10 cellular contexts compared by ENCODE assay signal in genomic region chr2:230872968-230873669, GRCh38. TPM values are rescaled to one million over a fixed set of nuclear protein-coding genes. Genes with fewer than 3 reads are reported as not detected.
A peak's percentile ranks its signal among the peaks of the same experiment; 100 is the strongest.
DNase-seq lines count a peak whose midpoint lies in the region; ATAC-seq and TF ChIP-seq lines count a peak whose summit lies in the region.
"Had no signal": no experiment of that assay in that cellular context is flagged by ENCODE, and none has a peak within 500 bp of the region (broad histone marks: within the 10 kb centered on the region; RNA-seq: fewer than 3 reads in every experiment).

No MANE protein-coding gene starts in this region.

- H3K4me3 ChIP-seq in stomach: no peak overlapping the region
- H3K4me3 ChIP-seq: upper lobe of left lung had no signal

- H3K27ac ChIP-seq in stomach: peak overlapping the region in 3 of 5 donors; percentile 18 to 73 (median 53)
- H3K27ac ChIP-seq: upper lobe of left lung had no signal

- H3K4me3 Mint-ChIP-seq in activated T-cell treated with anti-CD3 and anti-CD28 coated beads, Interleukin-2, amount 50 U/mL, for 4 hours: no peak overlapping the region

- no peaks in the 10 kb centered on the region for H3K27me3 Mint-ChIP-seq in activated T-cell treated with anti-CD3 and anti-CD28 coated beads, Interleukin-2, amount 50 U/mL, for 4 hours (ENCODE audit: low read depth)

- peaks cover 13 to 48% (median 37%) of the 10 kb centered on the region in 4 donors for H3K36me3 ChIP-seq in stomach

- TF ChIP-seq CTCF in stomach (IDR thresholded peaks at IDR 0.05): no peak

- intact Hi-C loops in stomach (cut with DNase I; ENCODE audit: low total_unique reads): no loop called here

- peaks cover 32 to 49% (median 40%) of the 10 kb centered on the region in 4 donors for H3K4me1 ChIP-seq in stomach

- H3K4me1 Mint-ChIP-seq in activated T-cell treated with anti-CD3 and anti-CD28 coated beads, Interleukin-2, amount 50 U/mL, for 4 hours (ENCODE audit: low read depth): peaks cover 45% of the 10 kb centered on the region

- no peaks in the 10 kb centered on the region for H3K9me3 Mint-ChIP-seq in activated T-cell treated with anti-CD3 and anti-CD28 coated beads, Interleukin-2, amount 50 U/mL, for 4 hours

- no peak for TF ChIP-seq POLR2A in stomach (IDR thresholded peaks at IDR 0.05)

- H3K9me3 ChIP-seq in stomach: no peaks in the 10 kb centered on the region
- H3K9me3 ChIP-seq: upper lobe of left lung had no signal

- no peaks in the 10 kb centered on the region for H3K27me3 ChIP-seq in stomach
- H3K27me3 ChIP-seq: upper lobe of left lung had no signal

- no peak for TF ChIP-seq EP300 in stomach (IDR thresholded peaks at IDR 0.05)

- WGBS in stomach, 5 donors: 83 to 94% (median 89%) methylated on average over 21 of the region's 21 CpGs

- no peak for DNase-seq in activated T-cell treated with anti-CD3 and anti-CD28 coated beads, Interleukin-2, amount 50 U/mL, for 4 hours
- no peak for DNase-seq in activated T-cell treated with anti-CD3 and anti-CD28 coated beads for 4 hours
- peak; percentile 84 for DNase-seq in RPMI8226
- DNase-seq in stomach: peak; percentile 21
- no peak for DNase-seq in NCI-H2227 treated with DMSO at 0.1 percent for 48 hours (lab: John Stamatoyannopoulos, UW)
- DNase-seq in NCI-H146 (lab: John Stamatoyannopoulos, UW): no peak
- DNase-seq in COLO668 (lab: John Stamatoyannopoulos, UW; ENCODE audit: unreplicated experiment): no peak
- DNase-seq: IMR-90 had no signal

- peak; percentile 24 to 46 for ATAC-seq in activated T-cell treated with anti-CD3 and anti-CD28 coated beads, Interleukin-2, amount 50 U/mL, for 4 hours
- ATAC-seq in HG02763 (IDR thresholded peaks at IDR 0.05; ENCODE audit: unreplicated experiment): peak; percentile 55

- H3K36me3 Mint-ChIP-seq in activated T-cell treated with anti-CD3 and anti-CD28 coated beads, Interleukin-2, amount 50 U/mL, for 4 hours (ENCODE audit: insufficient read depth): peaks cover 6% of the 10 kb centered on the region

RNA-seq across cellular contexts. Expression of gene ITM2C, which starts 8.4 kb away (rescaled TPM):
- total RNA-seq in activated T-cell treated with anti-CD3 and anti-CD28 coated beads, Interleukin-2, amount 50 U/mL, for 4 hours: 10 to 100 TPM; 17.2 to 29.4 (median 22.1) TPM
- total RNA-seq in stomach: 1,000 to 10,000 TPM in 1 of 5 donors, 100 to 1,000 TPM in 2, 10 to 100 TPM in 2; 35.6 to 1,030 (median 105) TPM
- 10 to 100 TPM; 26.9 to 40.8 (median 32.2) TPM for polyA plus RNA-seq in stomach

RNA-seq across cellular contexts. Expression of gene GPR55, which starts 51.9 kb away (rescaled TPM):
- 1 to 10 TPM; 1.2 to 1.6 (median 1.5) TPM for total RNA-seq in activated T-cell treated with anti-CD3 and anti-CD28 coated beads, Interleukin-2, amount 50 U/mL, for 4 hours
- under 1 TPM in 1 of 5 donors, not detected in 4; 0.37 TPM for total RNA-seq in stomach
- under 1 TPM in 2 of 3 donors, not detected in 1; 0.13 to 0.19 TPM for polyA plus RNA-seq in stomach
- total RNA-seq: IMR-90 had no signal

Comparison
In these comparisons a context has a peak if more than half of its experiments do, and no peak if none do; other contexts are left out.
1. DNase-seq: peak in RPMI8226 (single experiment) and stomach (single experiment); none in activated T-cell treated with anti-CD3 and anti-CD28 coated beads, Interleukin-2, amount 50 U/mL, for 4 hours (single experiment), activated T-cell treated with anti-CD3 and anti-CD28 coated beads for 4 hours (single experiment), NCI-H2227 treated with DMSO at 0.1 percent for 48 hours (single experiment), NCI-H146 (single experiment) and COLO668 (single experiment).